ENCODE assay signal across 21 cellular contexts in the genomic region with DNA sequence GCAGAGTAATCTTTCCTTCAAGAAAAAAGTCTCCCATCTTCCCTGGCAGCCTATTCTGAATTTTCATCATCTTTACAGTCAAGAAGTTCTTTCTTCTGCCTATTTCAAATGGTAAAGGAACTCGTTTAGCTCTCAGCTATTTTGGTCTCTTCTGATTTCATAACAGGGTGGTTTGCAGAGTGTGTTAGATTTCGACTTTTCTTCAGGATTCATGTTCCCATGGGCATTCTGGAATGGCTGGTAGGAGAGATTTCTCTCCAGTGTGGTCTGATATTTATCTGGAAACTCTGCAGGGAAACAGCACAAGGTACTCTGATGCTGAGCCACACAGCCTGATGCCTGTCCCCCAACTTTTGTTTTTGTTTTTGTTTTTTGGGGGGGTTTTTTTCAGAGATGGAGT.
"Had no signal": no experiment of that assay in that cellular context is flagged by ENCODE, and none has a peak within 500 bp of the region (broad histone marks: within the 10 kb centered on the region; RNA-seq: fewer than 3 reads in every experiment).

No MANE protein-coding gene starts in this region.

- H3K4me2 ChIP-seq: neural progenitor cell had no signal

- DNase-seq: activated CD4-positive, alpha-beta T cell treated with anti-CD3 and anti-CD28 coated beads, Interleukin-2, amount 10 ng/mL, durations not matched to agents 7 days and 5 days; activated CD4-positive, CD25-positive, alpha-beta regulatory T cell; activated CD8-positive, alpha-beta memory T cell treated with anti-CD3 and anti-CD28 coated beads, Interleukin-2, amount 50 U/mL, for 48 hours; activated naive CD4-positive, alpha-beta T cell; activated naive CD8-positive, alpha-beta T cell treated with anti-CD3 and anti-CD28 coated beads, Interleukin-2, amount 10 ng/mL, durations not matched to agents 7 days and 5 days; anterior cingulate cortex; foreskin melanocyte; head of caudate nucleus; left cardiac atrium; lower lobe of right lung; midbrain; pancreas; sigmoid colon; stimulated activated CD4-positive, alpha-beta T cell treated with anti-CD3 and anti-CD28 coated beads, Interleukin-12 subunit alpha, Interleukin-12 subunit beta, amount 100 ng/mL, for 4 hours; stimulated activated CD4-positive, alpha-beta T cell treated with anti-CD3 and anti-CD28 coated beads, Interleukin-2, amount 100 ng/mL, for 24 hours; stomach; thyroid gland had no signal

- H3K27ac ChIP-seq: breast epithelium, lower lobe of right lung, neural progenitor cell, pancreas, sigmoid colon, stomach, thyroid gland, vagina had no signal

- H3K4me1 Mint-ChIP-seq: activated CD4-positive, alpha-beta T cell treated with anti-CD3 and anti-CD28 coated beads, Interleukin-2, amount 10 ng/mL, durations not matched to agents 7 days and 5 days; activated naive CD8-positive, alpha-beta T cell treated with anti-CD3 and anti-CD28 coated beads, Interleukin-2, amount 10 ng/mL, durations not matched to agents 7 days and 5 days had no signal

- H2AFZ ChIP-seq: neural progenitor cell had no signal

- H3K9ac ChIP-seq: neural progenitor cell had no signal

- H3K9me3 Mint-ChIP-seq: activated CD4-positive, alpha-beta T cell treated with anti-CD3 and anti-CD28 coated beads, Interleukin-2, amount 10 ng/mL, durations not matched to agents 7 days and 5 days; activated naive CD8-positive, alpha-beta T cell treated with anti-CD3 and anti-CD28 coated beads, Interleukin-2, amount 10 ng/mL, durations not matched to agents 7 days and 5 days; T-helper 2 cell treated with Interferon-gamma antibody and Interleukin-4, amounts not matched to agents 5 μg/mL and 100 μg/mL, for 36 hours had no signal

- H3K27ac Mint-ChIP-seq: activated CD4-positive, alpha-beta T cell treated with anti-CD3 and anti-CD28 coated beads, Interleukin-2, amount 10 ng/mL, durations not matched to agents 7 days and 5 days; activated naive CD8-positive, alpha-beta T cell treated with anti-CD3 and anti-CD28 coated beads, Interleukin-2, amount 10 ng/mL, durations not matched to agents 7 days and 5 days; neural progenitor cell; T-helper 2 cell treated with Interferon-gamma antibody and Interleukin-4, amounts not matched to agents 5 μg/mL and 100 μg/mL, for 36 hours had no signal

- H3K4me3 Mint-ChIP-seq: activated CD4-positive, alpha-beta T cell treated with anti-CD3 and anti-CD28 coated beads, Interleukin-2, amount 10 ng/mL, durations not matched to agents 7 days and 5 days; activated naive CD8-positive, alpha-beta T cell treated with anti-CD3 and anti-CD28 coated beads, Interleukin-2, amount 10 ng/mL, durations not matched to agents 7 days and 5 days; neural progenitor cell; T-helper 2 cell treated with Interferon-gamma antibody and Interleukin-4, amounts not matched to agents 5 μg/mL and 100 μg/mL, for 36 hours had no signal

- H3K4me3 ChIP-seq: breast epithelium, lower lobe of right lung, neural progenitor cell, pancreas, sigmoid colon, stomach, thyroid gland, vagina had no signal

- H3K4me1 ChIP-seq: breast epithelium, pancreas, sigmoid colon had no signal

- H3K36me3 Mint-ChIP-seq: activated naive CD8-positive, alpha-beta T cell treated with anti-CD3 and anti-CD28 coated beads, Interleukin-2, amount 10 ng/mL, durations not matched to agents 7 days and 5 days; neural progenitor cell had no signal

- H3K9me3 ChIP-seq: breast epithelium, lower lobe of right lung, pancreas, sigmoid colon, stomach, thyroid gland, vagina had no signal

- H3K36me3 ChIP-seq: breast epithelium, lower lobe of right lung, neural progenitor cell, pancreas, sigmoid colon, stomach, thyroid gland, vagina had no signal

- ATAC-seq: left cardiac atrium, lower lobe of right lung, pancreas had no signal

- H3K27me3 ChIP-seq: breast epithelium, pancreas, thyroid gland, vagina had no signal
